ENCODE assay signal across 10 cellular contexts in genomic region chr4:5142726-5143125, GRCh38.
A peak's percentile ranks its signal among the peaks of the same experiment; 100 is the strongest.
DNase-seq lines count a peak whose midpoint lies in the region; ATAC-seq and TF ChIP-seq lines count a peak whose summit lies in the region.
"Had no signal": no experiment of that assay in that cellular context is flagged by ENCODE, and none has a peak within 500 bp of the region (broad histone marks: within the 10 kb centered on the region; RNA-seq: fewer than 3 reads in every experiment).

No MANE protein-coding gene starts in this region.

- peak; percentile 28 for TF ChIP-seq CTCF in GM06990 (IDR thresholded peaks at IDR 0.05; ENCODE audit: insufficient read depth, low read length, poor library complexity, severe bottlenecking)

- ATAC-seq in HG02588 (IDR thresholded peaks at IDR 0.05; ENCODE audit: unreplicated experiment), result no peak

- no peak overlapping the region for H3K4me3 ChIP-seq in GM06990 (replicated peaks; ENCODE audit: low read depth, low read length)
- H3K4me3 ChIP-seq: sigmoid colon had no signal

- DNase-seq in GM06990 (ENCODE audit: extremely low read depth, insufficient read length), result no peak
- peak; percentile 25 for DNase-seq in OCI-M1 (lab: John Stamatoyannopoulos, UW)
- peak; percentile 53 for DNase-seq in fibroblast of gingiva (ENCODE audit: low read depth)
- peak; percentile 36 for DNase-seq in pulmonary artery endothelial cell (ENCODE audit: low read depth, low spot score)
- no peak for DNase-seq in effector CD4-positive, alpha-beta T cell
- DNase-seq in NCI-H1694 (lab: John Stamatoyannopoulos, UW), result no peak
- no peak for DNase-seq in activated CD4-positive, CD25-positive, alpha-beta regulatory T cell treated with anti-CD3 and anti-CD28 coated beads, Interleukin-2, amount 50 U/mL, for 72 hours
- DNase-seq: activated gamma-delta T cell, sigmoid colon had no signal

- H3K27me3 ChIP-seq in GM06990 (replicated peaks; ENCODE audit: control insufficient read depth, insufficient read depth, low read length), result peaks cover 2% of the 10 kb centered on the region; the same call in 1 of the 2 replicates
- H3K27me3 ChIP-seq: sigmoid colon had no signal

- H3K36me3 ChIP-seq in GM06990 (ENCODE audit: control insufficient read depth, insufficient read depth, low read length), result no peaks in the 10 kb centered on the region
- H3K36me3 ChIP-seq: sigmoid colon had no signal

Comparison
In these comparisons a context has a peak if more than half of its experiments do, and no peak if none do; other contexts are left out.
1. DNase-seq: peak in OCI-M1 (single experiment), fibroblast of gingiva (single experiment) and pulmonary artery endothelial cell (single experiment); none in GM06990 (single experiment), effector CD4-positive, alpha-beta T cell (single experiment), NCI-H1694 (single experiment) and activated CD4-positive, CD25-positive, alpha-beta regulatory T cell treated with anti-CD3 and anti-CD28 coated beads, Interleukin-2, amount 50 U/mL, for 72 hours (single experiment).